ENCODE assay signal across 24 cellular contexts in the genomic region with DNA sequence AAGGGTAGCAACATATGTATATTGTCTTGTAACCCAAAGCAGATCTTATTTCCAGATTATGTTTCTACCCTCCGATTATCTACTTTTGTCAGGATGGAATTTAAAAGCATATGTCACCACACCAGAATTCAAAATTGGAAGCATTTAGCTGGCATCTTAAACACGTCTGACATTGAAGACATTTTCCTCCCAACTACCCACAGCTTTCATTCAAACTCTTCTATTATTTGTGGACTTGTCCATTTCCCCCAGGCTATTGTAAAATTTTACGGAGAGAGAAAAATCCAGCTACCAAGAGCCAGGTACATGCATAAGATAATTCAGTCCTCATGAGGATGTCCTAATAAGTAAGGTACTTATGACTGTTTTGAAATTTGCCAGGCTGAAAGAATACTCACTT.
"Had no signal": no experiment of that assay in that cellular context is flagged by ENCODE, and none has a peak within 500 bp of the region (broad histone marks: within the 10 kb centered on the region; RNA-seq: fewer than 3 reads in every experiment).

No MANE protein-coding gene starts in this region.

- H3K4me3 Mint-ChIP-seq: dendritic cell treated with granulocyte-macrophage colony-stimulating factor and Interleukin-4, amounts not matched to agents 40 ng/mL and 50 ng/mL, for 4 days; effector memory CD8-positive, alpha-beta T cell; endodermal cell had no signal

- H3K36me3 ChIP-seq: colonic mucosa, esophagus muscularis mucosa, esophagus squamous epithelium, gastrocnemius medialis, gastroesophageal sphincter, heart left ventricle, heart right ventricle had no signal

- ATAC-seq: effector memory CD8-positive, alpha-beta T cell; esophagus mucosa; foreskin keratinocyte; gastrocnemius medialis; gastroesophageal sphincter; heart left ventricle; heart right ventricle had no signal

- H3K9me3 Mint-ChIP-seq: dendritic cell treated with granulocyte-macrophage colony-stimulating factor and Interleukin-4, amounts not matched to agents 40 ng/mL and 50 ng/mL, for 4 days; endodermal cell had no signal

- H3K27ac ChIP-seq: colonic mucosa, coronary artery, dorsolateral prefrontal cortex, epithelial cell of prostate, esophagus muscularis mucosa, esophagus squamous epithelium, foreskin keratinocyte, gastrocnemius medialis, gastroesophageal sphincter, heart left ventricle, heart right ventricle had no signal

- DNase-seq: colonic mucosa; cortex of kidney; dermis blood vessel endothelial cell; dorsolateral prefrontal cortex; effector CD4-positive, alpha-beta T cell; effector CD8-positive, alpha-beta T cell; effector memory CD4-positive, alpha-beta T cell; effector memory CD8-positive, alpha-beta T cell; endodermal cell; erythroblast; esophagus squamous epithelium; foreskin fibroblast; foreskin keratinocyte; foreskin melanocyte; gastrocnemius medialis; head of caudate nucleus; heart left ventricle; heart right ventricle had no signal

- H3K27me3 ChIP-seq: colonic mucosa, dorsolateral prefrontal cortex, esophagus muscularis mucosa, esophagus squamous epithelium, foreskin keratinocyte, gastrocnemius medialis, gastroesophageal sphincter, heart left ventricle, heart right ventricle had no signal

- H3K9me3 ChIP-seq: colonic mucosa, esophagus muscularis mucosa, esophagus squamous epithelium, gastrocnemius medialis, gastroesophageal sphincter, heart left ventricle, heart right ventricle had no signal

- H3K27me3 Mint-ChIP-seq: dendritic cell treated with granulocyte-macrophage colony-stimulating factor and Interleukin-4, amounts not matched to agents 40 ng/mL and 50 ng/mL, for 4 days; effector memory CD8-positive, alpha-beta T cell had no signal

- H3K27ac Mint-ChIP-seq: dendritic cell treated with granulocyte-macrophage colony-stimulating factor and Interleukin-4, amounts not matched to agents 40 ng/mL and 50 ng/mL, for 4 days; effector memory CD8-positive, alpha-beta T cell; endodermal cell had no signal

- H3K4me3 ChIP-seq: colonic mucosa, coronary artery, dorsolateral prefrontal cortex, esophagus muscularis mucosa, esophagus squamous epithelium, gastrocnemius medialis, gastroesophageal sphincter, heart left ventricle, heart right ventricle had no signal

- H3K4me1 ChIP-seq: colonic mucosa, esophagus muscularis mucosa, esophagus squamous epithelium, foreskin keratinocyte, gastrocnemius medialis, gastroesophageal sphincter, heart left ventricle, heart right ventricle had no signal
